ENCODE assay signal across 8 cellular contexts in genomic region chr9:1676771-1677170, GRCh38.
"Had no signal": no experiment of that assay in that cellular context is flagged by ENCODE, and none has a peak within 500 bp of the region (broad histone marks: within the 10 kb centered on the region; RNA-seq: fewer than 3 reads in every experiment).

No MANE protein-coding gene starts in this region.

- ATAC-seq: GM12878 had no signal

- FAIRE-seq: G401.6, GM12878, GM12891, GM12892, GM18507, GM19239 had no signal

- DNase-seq: GDM1, GF-D8 had no signal

- H3K4me3 ChIP-seq: GM12878 had no signal
